ENCODE assay signal across 1 cellular context in genomic region chr16:66905633-66906539, GRCh38.
TF ChIP-seq lines count a peak whose summit lies in the region.

No MANE protein-coding gene starts in this region.

TF ChIP-seq in K562, 482 proteins besides CTCF, POLR2A, EP300 and RAD21 (continued from another document):
- TF ChIP-seq GMEB1 (CRISPR knock-in tag; IDR thresholded peaks at IDR 0.05) = no peak
- TF ChIP-seq ZNF324 (CRISPR knock-in tag; IDR thresholded peaks at IDR 0.05) = no peak
- no peak for TF ChIP-seq HDAC6 (IDR thresholded peaks at IDR 0.05; ENCODE audit: low read depth, low read length)
- TF ChIP-seq MTA3 (IDR thresholded peaks at IDR 0.05; ENCODE audit: borderline replicate concordance) = no peak
- peak; percentile 54; the same call in 1 of the 2 replicates for TF ChIP-seq ATF7 (IDR thresholded peaks at IDR 0.05)
- TF ChIP-seq ZNF431 (CRISPR knock-in tag; IDR thresholded peaks at IDR 0.05) = no peak
- 0 out of 2 replicates have a peak, but pooled peaks have one; percentile 39 for TF ChIP-seq ZBTB2 (IDR thresholded peaks at IDR 0.05)
- no peak for TF ChIP-seq POLR2AphosphoS2 (IDR thresholded peaks at IDR 0.05; ENCODE audit: low read length)
- no peak for TF ChIP-seq IRF1 (CRISPR knock-in tag; IDR thresholded peaks at IDR 0.05; ENCODE audit: borderline replicate concordance)
- no peak for TF ChIP-seq E2F3 (CRISPR knock-in tag; IDR thresholded peaks at IDR 0.05)
- TF ChIP-seq KAT8 (IDR thresholded peaks at IDR 0.05; ENCODE audit: low read depth) = no peak
- TF ChIP-seq EGR1 (conservative IDR thresholded peaks at IDR 0.05) = no peak
- TF ChIP-seq SP1 (CRISPR knock-in tag; IDR thresholded peaks at IDR 0.05) = 0 out of 2 replicates have a peak, but pooled peaks have one; percentile 22
- TF ChIP-seq GABPB1 (CRISPR knock-in tag; IDR thresholded peaks at IDR 0.05) = no peak
- TF ChIP-seq ZNF347 (CRISPR knock-in tag; IDR thresholded peaks at IDR 0.05; ENCODE audit: low read depth) = no peak
- TF ChIP-seq PHB2 (IDR thresholded peaks at IDR 0.05; ENCODE audit: low read depth) = no peak
- peak; percentile 82 for TF ChIP-seq SMAD1 (IDR thresholded peaks at IDR 0.05; ENCODE audit: low read depth, low read length, partially characterized antibody)
- no peak for TF ChIP-seq MXI1 (IDR thresholded peaks at IDR 0.05; ENCODE audit: low read depth, low read length)
- TF ChIP-seq HDAC2 (IDR thresholded peaks at IDR 0.05) = peak; percentile 48; the same call in 1 of the 2 replicates
- no peak for TF ChIP-seq ZNF12 (CRISPR knock-in tag; IDR thresholded peaks at IDR 0.05)
- no peak for TF ChIP-seq CBFB (CRISPR knock-in tag; IDR thresholded peaks at IDR 0.05)
- no peak for TF ChIP-seq JUND (IDR thresholded peaks at IDR 0.05; ENCODE audit: borderline replicate concordance, low read depth, low read length)
- TF ChIP-seq JUND (tag; IDR thresholded peaks at IDR 0.05; ENCODE audit: borderline replicate concordance, low read depth, low read length) = peak; percentile 16; the same call in 1 of the 3 replicates
- no peak; the same call in 1 of the 2 replicates for TF ChIP-seq MGA (IDR thresholded peaks at IDR 0.05)
- no peak for TF ChIP-seq YBX1 (IDR thresholded peaks at IDR 0.05)
- peak in 1 of 2 experiments; percentile 14 for TF ChIP-seq E2F6 (IDR thresholded peaks at IDR 0.05; ENCODE audit: borderline replicate concordance in 1 of 2, extremely low read depth in 1 of 2, insufficient read depth in 1 of 2, insufficient read length in 1 of 2, low read depth in 1 of 2, low read length in 1 of 2, poor library complexity in 1 of 2, severe bottlenecking in 1 of 2)
- TF ChIP-seq CBX3 (IDR thresholded peaks at IDR 0.05; ENCODE audit: borderline replicate concordance in 1 of 2, low read length in 2 of 2) = no peak
- TF ChIP-seq ETS2 (tag; IDR thresholded peaks at IDR 0.05; ENCODE audit: borderline replicate concordance, poor library complexity, severe bottlenecking) = no peak
- peak; percentile 46; the same call in 1 of the 2 replicates for TF ChIP-seq NFIX (CRISPR knock-in tag; IDR thresholded peaks at IDR 0.05; ENCODE audit: low read depth)
